26 cellular contexts compared by ENCODE assay signal in the genomic region with DNA sequence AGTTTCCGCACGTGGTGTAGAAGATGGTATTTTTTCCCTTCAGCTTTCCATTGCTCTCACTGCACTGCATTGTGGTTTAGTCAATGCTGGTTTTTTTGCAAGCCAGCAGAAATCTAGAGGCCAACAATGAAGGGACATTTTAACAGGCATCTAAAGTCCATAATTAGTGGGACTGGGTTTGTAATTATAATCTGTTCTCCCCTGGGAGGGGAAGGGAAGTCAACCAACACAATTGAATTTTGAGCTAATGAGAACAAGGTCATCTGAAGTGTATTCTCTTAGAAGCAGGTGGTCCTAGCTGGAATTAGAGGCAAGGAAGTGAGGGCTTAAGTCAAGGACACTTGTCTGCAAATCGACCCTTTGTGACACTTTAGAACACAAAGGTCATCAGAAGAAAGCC.
"Had no signal": no experiment of that assay in that cellular context is flagged by ENCODE, and none has a peak within 500 bp of the region (broad histone marks: within the 10 kb centered on the region; RNA-seq: fewer than 3 reads in every experiment).

No MANE protein-coding gene starts in this region.

- H3K27me3 ChIP-seq: body of pancreas, colonic mucosa, esophagus squamous epithelium, sigmoid colon had no signal

- H3K4me3 ChIP-seq: body of pancreas, colonic mucosa, esophagus squamous epithelium, pancreas, prostate gland, sigmoid colon, upper lobe of right lung had no signal

- ATAC-seq: activated CD4-positive, alpha-beta T cell treated with anti-CD3 and anti-CD28 coated beads for 36 hours; activated CD8-positive, alpha-beta memory T cell treated with anti-CD3 and anti-CD28 coated beads, Interleukin-2, amount 10 ng/mL, durations not matched to agents 7 days and 5 days; activated CD8-positive, alpha-beta T cell treated with anti-CD3 and anti-CD28 coated beads, Interleukin-2, amount 10 ng/mL, durations not matched to agents 7 days and 5 days; body of pancreas; pancreas; stimulated activated effector memory CD8-positive, alpha-beta T cell treated with anti-CD3 and anti-CD28 coated beads, Interleukin-12 subunit alpha, Interleukin-12 subunit beta, amount 100 ng/mL, for 72 hours; T-helper 17 cell; upper lobe of right lung had no signal

- H3K27ac ChIP-seq: body of pancreas, colonic mucosa, epithelial cell of prostate, esophagus squamous epithelium, pancreas, prostate gland, sigmoid colon, upper lobe of right lung had no signal

- DNase-seq: activated CD4-positive, alpha-beta T cell treated with anti-CD3 and anti-CD28 coated beads for 36 hours; activated CD4-positive, CD25-positive, alpha-beta regulatory T cell; activated CD8-positive, alpha-beta memory T cell treated with anti-CD3 and anti-CD28 coated beads, Interleukin-2, amount 10 ng/mL, durations not matched to agents 7 days and 5 days; activated CD8-positive, alpha-beta T cell treated with anti-CD3 and anti-CD28 coated beads, Interleukin-2, amount 10 ng/mL, durations not matched to agents 7 days and 5 days; activated effector memory CD4-positive, alpha-beta T cell treated with Interleukin-2 at 50 U/mL for 16 hours; activated naive CD4-positive, alpha-beta T cell treated with Interleukin-2 at 50 U/mL for 16 hours; aorta; body of pancreas; cerebellar nuclear complex; colonic mucosa; effector CD8-positive, alpha-beta T cell; esophagus squamous epithelium; foreskin melanocyte; islet precursor cell; mammary epithelial cell; naive B cell; nephron progenitor cell; pancreas; sigmoid colon; small intestine; stimulated activated CD4-positive, alpha-beta T cell treated with anti-CD3 and anti-CD28 coated beads, Interleukin-4, amount 100 ng/mL, for 24 hours; T-helper 17 cell; upper lobe of right lung had no signal

- H3K36me3 ChIP-seq: colonic mucosa, esophagus squamous epithelium, pancreas, prostate gland, sigmoid colon, upper lobe of right lung had no signal

- FAIRE-seq: pancreas, small intestine had no signal

- H3K9me3 ChIP-seq: body of pancreas, colonic mucosa, esophagus squamous epithelium, pancreas, prostate gland, sigmoid colon, upper lobe of right lung had no signal

- H3K4me1 ChIP-seq: body of pancreas, colonic mucosa, esophagus squamous epithelium, pancreas, prostate gland, upper lobe of right lung had no signal
